In the genomic region with DNA sequence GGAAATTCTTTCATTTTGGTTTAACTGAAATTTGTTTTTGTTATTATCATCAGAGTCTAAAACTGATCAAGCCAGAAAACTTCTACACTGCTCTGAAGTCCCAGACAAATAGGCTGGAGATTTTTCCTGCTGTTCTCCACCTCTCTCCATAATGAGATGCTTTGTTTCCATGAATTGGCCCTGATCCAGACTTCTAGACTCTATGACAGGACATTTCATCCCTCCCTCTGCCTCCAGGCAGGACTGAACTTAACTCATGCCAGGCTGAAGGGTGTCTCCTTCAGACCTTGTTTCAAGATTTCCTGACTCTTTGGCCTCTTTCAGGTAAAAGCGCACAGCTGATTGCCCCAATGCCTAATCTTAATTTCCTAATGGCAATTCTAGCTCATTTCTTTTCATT, we compare ENCODE assay signal across 2 cellular contexts.
TF ChIP-seq lines count a peak whose summit lies in the region.

No MANE protein-coding gene starts in this region.

TF ChIP-seq in HEK293, 187 proteins besides CTCF, POLR2A, EP300 and RAD21 (continued from another document):
- TF ChIP-seq ZNF274 (IDR thresholded peaks at IDR 0.05; ENCODE audit: low read length) (no peak), ZNF274 (tag by site-specific recombination; IDR thresholded peaks at IDR 0.05; ENCODE audit: borderline replicate concordance) (no peak), ZFP69B (tag by site-specific recombination; IDR thresholded peaks at IDR 0.05) (no peak)

TF ChIP-seq in HEK293T, 16 proteins besides CTCF, POLR2A, EP300 and RAD21 (continued from another document):
- TF ChIP-seq, protein P1, sequence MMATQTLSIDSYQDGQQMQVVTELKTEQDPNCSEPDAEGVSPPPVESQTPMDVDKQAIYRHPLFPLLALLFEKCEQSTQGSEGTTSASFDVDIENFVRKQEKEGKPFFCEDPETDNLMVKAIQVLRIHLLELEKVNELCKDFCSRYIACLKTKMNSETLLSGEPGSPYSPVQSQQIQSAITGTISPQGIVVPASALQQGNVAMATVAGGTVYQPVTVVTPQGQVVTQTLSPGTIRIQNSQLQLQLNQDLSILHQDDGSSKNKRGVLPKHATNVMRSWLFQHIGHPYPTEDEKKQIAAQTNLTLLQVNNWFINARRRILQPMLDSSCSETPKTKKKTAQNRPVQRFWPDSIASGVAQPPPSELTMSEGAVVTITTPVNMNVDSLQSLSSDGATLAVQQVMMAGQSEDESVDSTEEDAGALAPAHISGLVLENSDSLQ (IDR thresholded peaks at IDR 0.05): no peak
